Comparison of ENCODE assay signal across 18 cellular contexts in genomic region chr2:153668923-153669322, GRCh38.
A peak's percentile ranks its signal among the peaks of the same experiment; 100 is the strongest.
DNase-seq lines count a peak whose midpoint lies in the region; ATAC-seq and TF ChIP-seq lines count a peak whose summit lies in the region.
"Had no signal": no experiment of that assay in that cellular context is flagged by ENCODE, and none has a peak within 500 bp of the region (broad histone marks: within the 10 kb centered on the region; RNA-seq: fewer than 3 reads in every experiment).

No MANE protein-coding gene starts in this region.

- H3K27ac Mint-ChIP-seq in osteocyte (ENCODE audit: unreplicated experiment) = no peak overlapping the region
- H3K27ac Mint-ChIP-seq: B cell; CD4-positive, CD25-positive, alpha-beta regulatory T cell; CD8-positive, alpha-beta T cell; GM23338 had no signal

- H3K27me3 ChIP-seq in upper lobe of right lung = no peaks in the 10 kb centered on the region
- no peaks in the 10 kb centered on the region for H3K27me3 ChIP-seq in sigmoid colon
- H3K27me3 ChIP-seq: BLaER1 had no signal

- H3K36me3 ChIP-seq in upper lobe of right lung (no peaks in the 10 kb centered on the region), sigmoid colon (no peaks in the 10 kb centered on the region)
- H3K36me3 ChIP-seq: BLaER1 had no signal

- WGBS in sigmoid colon, 2 donors = 76 to 79% methylated on average over 2 of the region's 2 CpGs

- peaks cover 60% of the 10 kb centered on the region for H3K9me3 Mint-ChIP-seq in osteocyte (ENCODE audit: unreplicated experiment)

- H3K27ac ChIP-seq in upper lobe of right lung (no peak overlapping the region), sigmoid colon (no peak overlapping the region)
- H3K27ac ChIP-seq: 22Rv1, BLaER1, C4-2B had no signal

- H3K9me3 ChIP-seq in upper lobe of right lung (no peaks in the 10 kb centered on the region), sigmoid colon (no peaks in the 10 kb centered on the region)

- H3K27me3 Mint-ChIP-seq in osteocyte (ENCODE audit: unreplicated experiment) = no peaks in the 10 kb centered on the region
- H3K27me3 Mint-ChIP-seq: B cell; CD4-positive, CD25-positive, alpha-beta regulatory T cell had no signal

- H3K4me1 ChIP-seq in upper lobe of right lung (no peaks in the 10 kb centered on the region), sigmoid colon (no peaks in the 10 kb centered on the region)
- H3K4me1 ChIP-seq: BLaER1, Caco-2 had no signal

- H3K4me1 Mint-ChIP-seq in osteocyte (ENCODE audit: unreplicated experiment) = no peaks in the 10 kb centered on the region
- H3K4me1 Mint-ChIP-seq: B cell, GM23338, H9 had no signal

- intact Hi-C loops in upper lobe of right lung (cut with DNase I) (no loop called here), sigmoid colon (cut with DNase I) (no loop called here)

- no peak overlapping the region for H3K4me3 Mint-ChIP-seq in osteocyte (ENCODE audit: unreplicated experiment)
- H3K4me3 Mint-ChIP-seq: B cell; CD4-positive, CD25-positive, alpha-beta regulatory T cell; CD8-positive, alpha-beta T cell; GM23338; H9 had no signal

- no peak for TF ChIP-seq POLR2A in sigmoid colon (IDR thresholded peaks at IDR 0.05)

- H3K4me3 ChIP-seq in upper lobe of right lung (no peak overlapping the region), sigmoid colon (no peak overlapping the region)
- H3K4me3 ChIP-seq: BLaER1, GM23338 had no signal

- TF ChIP-seq CTCF in osteocyte (IDR thresholded peaks at IDR 0.05) (no peak), upper lobe of right lung (IDR thresholded peaks at IDR 0.05) (no peak), sigmoid colon (IDR thresholded peaks at IDR 0.05) (no peak)

- DNase-seq in activated effector memory CD4-positive, alpha-beta T cell treated with anti-CD3 and anti-CD28 coated beads, Interleukin-2, amount 50 U/mL, for 16 hours = peak; percentile 47
- DNase-seq in activated effector memory CD4-positive, alpha-beta T cell treated with Interleukin-2 at 50 U/mL for 16 hours = no peak
- DNase-seq in osteocyte (ENCODE audit: extremely low spot score, unreplicated experiment) (peak; percentile 76), upper lobe of right lung (peak; percentile 40), NCI-H2196 treated with DMSO at 0.1 percent for 48 hours (lab: John Stamatoyannopoulos, UW; ENCODE audit: unreplicated experiment) (no peak), sigmoid colon (no peak)
- DNase-seq: Caco-2; CD4-positive, CD25-positive, alpha-beta regulatory T cell; CD8-positive, alpha-beta T cell; DMS153; DND-41; H9 had no signal

- TF ChIP-seq EP300 in sigmoid colon (IDR thresholded peaks at IDR 0.05) = no peak

- no peaks in the 10 kb centered on the region for H3K36me3 Mint-ChIP-seq in osteocyte (ENCODE audit: unreplicated experiment)
- H3K36me3 Mint-ChIP-seq: CD4-positive, CD25-positive, alpha-beta regulatory T cell; CD8-positive, alpha-beta T cell had no signal

- peak; percentile 14 for ATAC-seq in upper lobe of right lung
- ATAC-seq: CD8-positive, alpha-beta T cell; GM23338; HCT116 had no signal

Comparison
In these comparisons a context has a peak if more than half of its experiments do, and no peak if none do; other contexts are left out.
1. DNase-seq: peak in activated effector memory CD4-positive, alpha-beta T cell treated with anti-CD3 and anti-CD28 coated beads, Interleukin-2, amount 50 U/mL, for 16 hours (single experiment), osteocyte (single experiment) and upper lobe of right lung (single experiment); none in activated effector memory CD4-positive, alpha-beta T cell treated with Interleukin-2 at 50 U/mL for 16 hours (single experiment), NCI-H2196 treated with DMSO at 0.1 percent for 48 hours (single experiment) and sigmoid colon (single experiment).